In the genomic region with DNA sequence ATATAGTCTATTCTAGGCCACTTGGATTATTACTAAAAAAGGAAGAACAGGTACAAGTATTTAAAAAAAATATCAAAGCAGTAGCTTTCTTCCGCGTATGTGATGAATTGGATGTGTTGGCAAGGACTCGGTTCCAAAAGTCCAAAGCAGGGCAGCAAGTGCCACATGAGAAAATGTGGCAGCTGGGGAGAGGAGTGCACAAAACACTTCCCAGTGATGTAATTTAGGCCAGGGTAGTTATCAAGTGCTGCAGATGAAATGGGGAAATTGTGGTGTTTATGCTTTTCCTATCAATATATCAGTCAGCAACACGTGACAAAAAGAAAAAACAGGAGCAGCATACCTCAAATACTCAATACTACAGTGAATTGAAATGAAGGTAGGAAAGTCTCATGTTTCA, we compare ENCODE assay signal across 20 cellular contexts. TPM values are rescaled to one million over a fixed set of nuclear protein-coding genes. Genes with fewer than 3 reads are reported as not detected.
"Had no signal": no experiment of that assay in that cellular context is flagged by ENCODE, and none has a peak within 500 bp of the region (broad histone marks: within the 10 kb centered on the region; RNA-seq: fewer than 3 reads in every experiment).

No MANE protein-coding gene starts in this region.

- H3K4me1 ChIP-seq: left lung had no signal

- H3K27ac ChIP-seq: epithelial cell of prostate had no signal

- DNase-seq: activated CD4-positive, alpha-beta T cell treated with anti-CD3 and anti-CD28 coated beads for 48 hours; activated CD8-positive, alpha-beta memory T cell treated with anti-CD3 and anti-CD28 coated beads for 24 hours; activated naive CD8-positive, alpha-beta T cell treated with anti-CD3 and anti-CD28 coated beads for 36 hours; amygdala; cerebellar nuclear complex; dermis blood vessel endothelial cell; islet precursor cell; left lung; naive thymus-derived CD8-positive, alpha-beta T cell; stimulated activated CD4-positive, alpha-beta T cell treated with anti-CD3 and anti-CD28 coated beads, Interleukin-4, amount 100 ng/mL, for 4 hours; stimulated activated CD8-positive, alpha-beta memory T cell treated with anti-CD3 and anti-CD28 coated beads, Interleukin-4, amount 100 ng/mL, for 48 hours; stimulated activated naive CD8-positive, alpha-beta T cell treated with anti-CD3 and anti-CD28 coated beads, Interleukin-15, Interleukin-2, amounts not matched to agents 100 U/mL and 50 U/mL, for 24 hours; T-helper 2 cell had no signal

- H3K9me3 Mint-ChIP-seq: activated naive CD8-positive, alpha-beta T cell treated with anti-CD3 and anti-CD28 coated beads for 36 hours; activated T-helper 1 cell treated with anti-CD3 and anti-CD28 coated beads, Interleukin-12 subunit alpha, Interleukin-12 subunit beta, Interleukin-2, Interleukin-4 antibody, amounts not matched to agents 30 ng/mL and 10 ng/mL and 1 ng/mL, durations not matched to agents 14 hours and 24 hours and 36 hours; naive thymus-derived CD8-positive, alpha-beta T cell had no signal

- H3K4me3 Mint-ChIP-seq: activated naive CD8-positive, alpha-beta T cell treated with anti-CD3 and anti-CD28 coated beads for 36 hours; activated T-helper 1 cell treated with anti-CD3 and anti-CD28 coated beads, Interleukin-12 subunit alpha, Interleukin-12 subunit beta, Interleukin-2, Interleukin-4 antibody, amounts not matched to agents 30 ng/mL and 10 ng/mL and 1 ng/mL, durations not matched to agents 14 hours and 24 hours and 36 hours; memory B cell; naive thymus-derived CD8-positive, alpha-beta T cell had no signal

- H3K36me3 Mint-ChIP-seq: activated naive CD8-positive, alpha-beta T cell treated with anti-CD3 and anti-CD28 coated beads for 36 hours; memory B cell; naive thymus-derived CD8-positive, alpha-beta T cell had no signal

- H3K27me3 ChIP-seq: left lung had no signal

- H3K9me3 ChIP-seq: left lung, thoracic aorta had no signal

- H3K4me3 ChIP-seq: left lung, smooth muscle cell, thoracic aorta had no signal

- H3K4me1 Mint-ChIP-seq: activated naive CD8-positive, alpha-beta T cell treated with anti-CD3 and anti-CD28 coated beads for 36 hours; naive thymus-derived CD8-positive, alpha-beta T cell had no signal

- H3K36me3 ChIP-seq: left lung, thoracic aorta had no signal

- ATAC-seq: left lung; naive thymus-derived CD8-positive, alpha-beta T cell; stimulated activated naive CD8-positive, alpha-beta T cell treated with anti-CD3 and anti-CD28 coated beads, Interleukin-15, Interleukin-2, amounts not matched to agents 100 U/mL and 50 U/mL, for 24 hours had no signal

- FAIRE-seq: frontal cortex, urothelium cell line had no signal

- H3K27ac Mint-ChIP-seq: activated naive CD8-positive, alpha-beta T cell treated with anti-CD3 and anti-CD28 coated beads for 36 hours; activated T-helper 1 cell treated with anti-CD3 and anti-CD28 coated beads, Interleukin-12 subunit alpha, Interleukin-12 subunit beta, Interleukin-2, Interleukin-4 antibody, amounts not matched to agents 30 ng/mL and 10 ng/mL and 1 ng/mL, durations not matched to agents 14 hours and 24 hours and 36 hours; memory B cell; naive thymus-derived CD8-positive, alpha-beta T cell had no signal

- H3K4me2 ChIP-seq: smooth muscle cell had no signal

RNA-seq across cellular contexts. Expression of gene RHOBTB1, which starts 7.0 kb away (rescaled TPM):
- total RNA-seq: activated T-helper 1 cell treated with anti-CD3 and anti-CD28 coated beads, Interleukin-12 subunit alpha, Interleukin-12 subunit beta, Interleukin-2, Interleukin-4 antibody, amounts not matched to agents 30 ng/mL and 10 ng/mL and 1 ng/mL, durations not matched to agents 14 hours and 24 hours and 36 hours had no signal
- polyA plus RNA-seq: naive thymus-derived CD8-positive, alpha-beta T cell had no signal
